1 cellular context compared by ENCODE assay signal in the genomic region with DNA sequence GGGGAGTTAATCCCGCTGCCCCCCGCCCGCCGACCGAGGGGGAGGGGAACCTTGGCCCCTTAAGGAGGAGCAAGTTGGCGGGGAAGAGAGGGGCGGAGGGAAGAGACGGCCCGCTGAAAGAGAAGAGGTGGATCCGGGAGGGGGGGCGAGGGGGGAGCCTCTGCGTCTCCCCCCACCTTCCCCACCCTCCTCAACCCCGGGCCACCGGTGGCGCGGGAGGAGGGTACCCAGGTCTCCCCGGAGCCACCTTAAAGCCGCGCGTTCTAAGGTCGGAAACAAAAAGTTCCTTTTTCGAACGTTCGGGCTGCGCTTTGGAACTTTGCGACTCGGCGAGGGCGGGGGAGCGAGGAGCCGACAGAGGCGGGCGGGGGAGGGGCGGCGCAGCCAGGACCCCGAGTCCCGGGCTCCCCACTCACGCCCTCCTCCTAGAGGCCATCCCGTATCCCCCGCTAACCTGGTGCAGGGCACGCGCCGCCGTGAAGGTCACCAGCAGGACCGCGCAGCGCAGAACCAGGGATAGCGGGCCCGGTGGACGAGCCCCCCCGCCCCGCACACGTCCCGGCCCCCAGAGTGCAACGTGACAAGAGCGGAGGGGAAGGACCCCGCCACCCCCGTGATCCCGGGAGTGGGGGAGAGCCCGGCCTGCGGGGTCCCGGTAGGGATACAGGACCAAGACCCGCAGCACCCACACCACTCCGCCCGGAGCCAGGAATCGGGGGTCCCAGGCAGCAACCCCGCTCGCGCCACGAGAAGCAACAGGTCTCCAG.
TF ChIP-seq lines count a peak whose summit lies in the region.

No MANE protein-coding gene starts in this region.

TF ChIP-seq in endothelial cell of umbilical vein, 7 proteins besides CTCF, POLR2A, EP300 and RAD21:
- TF ChIP-seq GATA2 (IDR thresholded peaks at IDR 0.05; ENCODE audit: insufficient read depth, insufficient read length, low read depth, low read length): no peak
- no peak for TF ChIP-seq MYC (IDR thresholded peaks at IDR 0.05; ENCODE audit: low read depth, low read length)
- TF ChIP-seq POLR2AphosphoS5 (IDR thresholded peaks at IDR 0.05; ENCODE audit: insufficient read depth, low read depth, low read length): peak; percentile 43
- TF ChIP-seq EZH2 (IDR thresholded peaks at IDR 0.05; ENCODE audit: borderline replicate concordance, low read depth, low read length, severe bottlenecking): no peak
- TF ChIP-seq JUN (IDR thresholded peaks at IDR 0.05; ENCODE audit: borderline replicate concordance, insufficient read depth, insufficient read length, low read depth): no peak
- TF ChIP-seq FOS (IDR thresholded peaks at IDR 0.05; ENCODE audit: borderline replicate concordance, insufficient read depth, low read length): no peak
- TF ChIP-seq, protein P1, sequence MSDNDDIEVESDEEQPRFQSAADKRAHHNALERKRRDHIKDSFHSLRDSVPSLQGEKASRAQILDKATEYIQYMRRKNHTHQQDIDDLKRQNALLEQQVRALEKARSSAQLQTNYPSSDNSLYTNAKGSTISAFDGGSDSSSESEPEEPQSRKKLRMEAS (IDR thresholded peaks at IDR 0.05; ENCODE audit: insufficient read depth, insufficient read length): no peak
